11 cellular contexts compared by ENCODE assay signal in the genomic region with DNA sequence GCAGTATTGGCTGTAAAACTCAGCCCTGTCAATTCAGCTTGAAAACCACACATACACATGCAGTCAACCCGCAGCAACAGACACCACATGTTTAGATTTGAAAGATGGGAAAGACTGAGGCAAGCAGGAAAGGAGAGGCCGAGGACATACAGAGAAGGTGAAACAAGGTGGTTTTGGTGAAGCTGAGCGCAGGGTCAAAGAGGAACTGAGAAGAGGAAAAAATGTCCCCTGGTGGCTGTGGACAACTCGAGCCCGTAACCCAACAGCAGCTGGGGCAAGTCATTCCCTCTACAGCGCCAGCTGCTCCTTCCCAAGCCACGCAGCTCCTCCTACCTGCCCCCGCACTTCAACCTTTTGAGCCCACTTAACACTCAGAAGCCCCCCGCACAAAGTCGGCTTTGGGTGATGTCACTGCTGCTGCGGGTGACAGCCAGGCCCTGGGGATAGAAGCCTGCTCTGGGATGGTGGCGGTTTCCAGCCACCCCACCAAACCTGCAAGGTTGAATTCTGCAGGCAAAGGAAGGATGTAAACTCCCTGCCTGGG.
DNase-seq lines count a peak whose midpoint lies in the region; ATAC-seq and TF ChIP-seq lines count a peak whose summit lies in the region.
"Had no signal": no experiment of that assay in that cellular context is flagged by ENCODE, and none has a peak within 500 bp of the region (broad histone marks: within the 10 kb centered on the region; RNA-seq: fewer than 3 reads in every experiment).

No MANE protein-coding gene starts in this region.

- no peaks in the 10 kb centered on the region for H4K20me1 ChIP-seq in GM23248 (ENCODE audit: insufficient read depth)

- no peaks in the 10 kb centered on the region for H3K36me3 ChIP-seq in GM23248 (ENCODE audit: low read depth)

- peaks cover 52% of the 10 kb centered on the region for H3K27me3 ChIP-seq in GM23248 (replicated peaks; ENCODE audit: insufficient read depth)

- H3K9me3 Mint-ChIP-seq in memory B cell: no peaks in the 10 kb centered on the region

- no peaks in the 10 kb centered on the region for H3K79me2 ChIP-seq in GM23248 (ENCODE audit: insufficient read depth)

- H3K4me1 ChIP-seq in GM23248 (ENCODE audit: insufficient read depth): no peaks in the 10 kb centered on the region

- H3K27ac ChIP-seq in GM23248: no peak overlapping the region

- 45 to 54% methylated on average over 12 of the region's 12 CpGs for WGBS in GM23248 (ENCODE audit: low coverage in 1 of 2, low lambda C conversion rate in 2 of 2, missing lambda C conversion rate in 2 of 2), 2 experiments

- H3K9ac ChIP-seq in GM23248: no peak overlapping the region

- no peak overlapping the region for H3K27ac Mint-ChIP-seq in memory B cell
- H3K27ac Mint-ChIP-seq: immature natural killer cell had no signal

- DNase-seq in memory B cell (ENCODE audit: low spot score in 2 of 2) (peak in 1 of 2 donors; percentile 24), iPS-NIHi7 (ENCODE audit: extremely low spot score) (no peak), GM23248 (no peak), Kasumi-1 (lab: John Stamatoyannopoulos, UW) (no peak)
- no peak for DNase-seq in effector CD4-positive, alpha-beta T cell
- DNase-seq: effector memory CD4-positive, alpha-beta T cell; immature natural killer cell; NCI-H2081 had no signal

- in situ Hi-C loops in GM23248 (cut with MboI): no loop called here

- H3K9me2 ChIP-seq in GM23248 (ENCODE audit: insufficient read depth): no peaks in the 10 kb centered on the region

- no peak overlapping the region for H3K4me3 Mint-ChIP-seq in memory B cell
- H3K4me3 Mint-ChIP-seq: immature natural killer cell had no signal

- H3K4me1 Mint-ChIP-seq in memory B cell: peaks cover 15% of the 10 kb centered on the region

- peaks cover 25% of the 10 kb centered on the region for H3K27me3 Mint-ChIP-seq in memory B cell

- peak; percentile 30; the same call in 1 of the 2 replicates for TF ChIP-seq CTCF in GM12875 (IDR thresholded peaks at IDR 0.05; ENCODE audit: borderline replicate concordance, insufficient read depth, low read depth, low read length)

- ATAC-seq in GM21360 (IDR thresholded peaks at IDR 0.05; ENCODE audit: unreplicated experiment): peak; percentile 65
- ATAC-seq in HG03280 (IDR thresholded peaks at IDR 0.05; ENCODE audit: unreplicated experiment): peak; percentile 62
- ATAC-seq in memory B cell (ENCODE audit: low read depth): peak; percentile 95

- H3K4me3 ChIP-seq in GM12875 (ENCODE audit: low read depth, low read length): no peak overlapping the region
- H3K4me3 ChIP-seq in GM23248: no peak overlapping the region

- no peak overlapping the region for H3K4me2 ChIP-seq in GM23248 (ENCODE audit: unreplicated experiment)

- no peaks in the 10 kb centered on the region for H3K9me3 ChIP-seq in GM23248 (ENCODE audit: low read depth)

- no peaks in the 10 kb centered on the region for H3K36me3 Mint-ChIP-seq in memory B cell
- H3K36me3 Mint-ChIP-seq: immature natural killer cell had no signal

- no peak overlapping the region for H2AFZ ChIP-seq in GM23248

- H3F3A ChIP-seq in GM23248 (ENCODE audit: insufficient read depth): no peaks in the 10 kb centered on the region
